ENCODE assay signal across 17 cellular contexts in the genomic region with DNA sequence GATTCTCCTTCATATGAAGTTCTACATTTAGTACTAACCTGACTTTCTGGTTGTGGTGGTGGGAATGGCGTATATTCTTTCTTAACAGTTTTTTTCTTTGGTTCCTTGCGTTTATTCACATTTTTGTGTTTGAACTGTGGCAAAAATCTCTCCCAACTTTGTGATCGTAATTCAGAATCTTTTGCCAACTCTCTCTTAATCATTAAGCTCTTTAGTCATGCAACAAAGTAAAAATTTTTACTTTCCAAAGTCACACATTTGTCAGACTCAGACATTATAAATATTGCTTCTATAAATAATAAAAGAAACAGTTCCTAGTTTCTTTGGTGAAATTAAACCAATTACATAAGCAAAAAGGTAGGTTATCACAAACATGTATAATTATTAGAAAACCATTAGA.
"Had no signal": no experiment of that assay in that cellular context is flagged by ENCODE, and none has a peak within 500 bp of the region (broad histone marks: within the 10 kb centered on the region; RNA-seq: fewer than 3 reads in every experiment).

No MANE protein-coding gene starts in this region.

- H3K9me3 Mint-ChIP-seq: naive thymus-derived CD4-positive, alpha-beta T cell; nephron progenitor cell had no signal

- H3K27ac Mint-ChIP-seq: nephron progenitor cell had no signal

- DNase-seq: effector memory CD4-positive, alpha-beta T cell; glutamatergic neuron; left cardiac atrium; left ventricle myocardium superior; naive thymus-derived CD4-positive, alpha-beta T cell; nephron progenitor cell; psoas muscle; sigmoid colon; stimulated activated naive CD4-positive, alpha-beta T cell; stomach; substantia nigra; transverse colon had no signal

- H3K27me3 Mint-ChIP-seq: naive thymus-derived CD4-positive, alpha-beta T cell had no signal

- H3K9me3 ChIP-seq: esophagus muscularis mucosa, gastroesophageal sphincter, psoas muscle, sigmoid colon, stomach, thoracic aorta, transverse colon had no signal

- H3K4me3 ChIP-seq: esophagus muscularis mucosa, gastroesophageal sphincter, psoas muscle, sigmoid colon, skin epidermis, stomach, thoracic aorta, transverse colon had no signal

- ATAC-seq: gastroesophageal sphincter; left cardiac atrium; left ventricle myocardium superior; naive thymus-derived CD4-positive, alpha-beta T cell; psoas muscle had no signal

- H3K27ac ChIP-seq: epithelial cell of prostate, esophagus muscularis mucosa, gastroesophageal sphincter, psoas muscle, sigmoid colon, skin epidermis, stomach, thoracic aorta, transverse colon had no signal

- H3K27me3 ChIP-seq: esophagus muscularis mucosa, gastroesophageal sphincter, sigmoid colon, stomach, transverse colon had no signal

- H3K4me1 ChIP-seq: transverse colon had no signal

- H3K4me3 Mint-ChIP-seq: naive thymus-derived CD4-positive, alpha-beta T cell; nephron progenitor cell had no signal
